ENCODE assay signal across 23 cellular contexts in genomic region chr18:46574000-46574739, GRCh38.
DNase-seq lines count a peak whose midpoint lies in the region; ATAC-seq and TF ChIP-seq lines count a peak whose summit lies in the region.
"Had no signal": no experiment of that assay in that cellular context is flagged by ENCODE, and none has a peak within 500 bp of the region (broad histone marks: within the 10 kb centered on the region; RNA-seq: fewer than 3 reads in every experiment).

No MANE protein-coding gene starts in this region.

- H3K9me3 ChIP-seq in mucosa of descending colon (no peaks in the 10 kb centered on the region), SJCRH30 (replicated peaks) (no peaks in the 10 kb centered on the region)
- H3K9me3 ChIP-seq: breast epithelium, heart left ventricle, psoas muscle had no signal

- H3K4me1 ChIP-seq in mucosa of descending colon (ENCODE audit: low read depth) (no peaks in the 10 kb centered on the region), SJCRH30 (no peaks in the 10 kb centered on the region)
- H3K4me1 ChIP-seq: breast epithelium, heart left ventricle, psoas muscle, tibial nerve had no signal

- H3K27ac ChIP-seq in SJCRH30, result no peak overlapping the region
- H3K27ac ChIP-seq: 22Rv1, breast epithelium, C4-2B, heart left ventricle, psoas muscle, tibial nerve had no signal

- no peaks in the 10 kb centered on the region for H3K27me3 ChIP-seq in SJCRH30
- H3K27me3 ChIP-seq: breast epithelium, heart left ventricle, tibial nerve had no signal

- DNase-seq in NCI-H2171 (lab: John Stamatoyannopoulos, UW), result peak; percentile 1
- no peak for DNase-seq in NCI-H2171 treated with DMSO at 0.1 percent for 48 hours (lab: John Stamatoyannopoulos, UW)
- no peak for DNase-seq in activated effector memory CD4-positive, alpha-beta T cell treated with Interleukin-2 at 50 U/mL for 16 hours
- DNase-seq in mucosa of descending colon, result no peak
- DNase-seq in SJCRH30, result no peak
- DNase-seq: activated CD4-positive, alpha-beta memory T cell treated with anti-CD3 and anti-CD28 coated beads for 36 hours; activated T-cell treated with anti-CD3 and anti-CD28 coated beads, Interleukin-2, amount 50 U/mL, for 72 hours; DMS79; effector CD4-positive, alpha-beta T cell; heart left ventricle; MV-4-11; NCI-H2029 treated with DMSO at 0.1 percent for 48 hours; NCI-H69; psoas muscle had no signal

- intact Hi-C loops in mucosa of descending colon (cut with DNase I, micrococcal nuclease), result no loop called here

- ATAC-seq in HG02588 (IDR thresholded peaks at IDR 0.05; ENCODE audit: unreplicated experiment) (peak; percentile 66), HG03432 (IDR thresholded peaks at IDR 0.05; ENCODE audit: unreplicated experiment) (peak; percentile 73), HG02759 (IDR thresholded peaks at IDR 0.05; ENCODE audit: unreplicated experiment) (no peak), mucosa of descending colon (no peak)
- ATAC-seq: activated T-cell treated with anti-CD3 and anti-CD28 coated beads, Interleukin-2, amount 50 U/mL, for 72 hours; heart left ventricle; Panc1; psoas muscle; stimulated activated memory B cell treated with anti-CD40 and anti-IgM and Interleukin-4, amounts not matched to agents 10 μg/mL and 1 μg/mL and 100 μg/mL, for 72 hours had no signal

- no peaks in the 10 kb centered on the region for H3K36me3 ChIP-seq in mucosa of descending colon (ENCODE audit: low read depth)
- no peaks in the 10 kb centered on the region for H3K36me3 ChIP-seq in SJCRH30
- H3K36me3 ChIP-seq: breast epithelium, heart left ventricle, tibial nerve had no signal

- H3K4me3 ChIP-seq in mucosa of descending colon (no peak overlapping the region), SJCRH30 (no peak overlapping the region)
- H3K4me3 ChIP-seq: breast epithelium, heart left ventricle, psoas muscle, tibial nerve had no signal

- TF ChIP-seq CTCF in mucosa of descending colon (IDR thresholded peaks at IDR 0.05), result no peak

Comparison
In these comparisons a context has a peak if more than half of its experiments do, and no peak if none do; other contexts are left out.
1. ATAC-seq: peak in HG02588 (single experiment) and HG03432 (single experiment); none in HG02759 (single experiment) and mucosa of descending colon (single experiment).